ENCODE assay signal across 27 cellular contexts in genomic region chr10:88228130-88228529, GRCh38.
DNase-seq lines count a peak whose midpoint lies in the region; ATAC-seq and TF ChIP-seq lines count a peak whose summit lies in the region.
"Had no signal": no experiment of that assay in that cellular context is flagged by ENCODE, and none has a peak within 500 bp of the region (broad histone marks: within the 10 kb centered on the region; RNA-seq: fewer than 3 reads in every experiment).

No MANE protein-coding gene starts in this region.

- no peaks in the 10 kb centered on the region for H3K27me3 ChIP-seq in right cardiac atrium (ENCODE audit: control insufficient read depth, insufficient read depth)
- no peaks in the 10 kb centered on the region for H3K27me3 ChIP-seq in psoas muscle (ENCODE audit: insufficient read depth in 3 of 3, low read length in 2 of 3)
- H3K27me3 ChIP-seq in vagina, result no peaks in the 10 kb centered on the region
- H3K27me3 ChIP-seq: esophagus muscularis mucosa, SJSA1, stomach had no signal

- H3K4me1 ChIP-seq in right cardiac atrium (ENCODE audit: control insufficient read depth, insufficient read depth, low read length) (peaks cover 11% of the 10 kb centered on the region), psoas muscle (peaks cover 25% of the 10 kb centered on the region), vagina (peaks cover 18% of the 10 kb centered on the region)
- H3K4me1 ChIP-seq: SJSA1 had no signal

- H3K9me3 ChIP-seq in right cardiac atrium (ENCODE audit: control insufficient read depth, low read length) (no peaks in the 10 kb centered on the region), psoas muscle (no peaks in the 10 kb centered on the region), vagina (no peaks in the 10 kb centered on the region)
- H3K9me3 ChIP-seq: esophagus muscularis mucosa, lower lobe of right lung, mucosa of descending colon, SJSA1, stomach had no signal

- H3K27ac ChIP-seq in right cardiac atrium (ENCODE audit: low read length) (peak overlapping the region; percentile 25), psoas muscle (peak overlapping the region; percentile 78), vagina (peak overlapping the region; percentile 33)
- H3K27ac ChIP-seq: lower lobe of right lung, SJSA1 had no signal

- intact Hi-C loops in right cardiac atrium (cut with DNase I) (loop anchor here in 2 of 4 donors (5.0 kb wide), 2 partner anchors 366 to 421 kb away; partner anchors contain the start of genes KLLN (in 1 of the 2) and PTEN (in 1 of the 2)), Right ventricle myocardium superior (cut with DNase I) (no loop called here), psoas muscle (cut with DNase I) (no loop called here), vagina (cut with DNase I) (no loop called here)

- DNase-seq in right cardiac atrium (no peak), Right ventricle myocardium superior (no peak), fibroblast of peridontal ligament (ENCODE audit: extremely low read depth) (peak; percentile 74), psoas muscle (no peak), vagina (ENCODE audit: extremely low spot score in 2 of 2) (no peak), NCI-H1092 (lab: John Stamatoyannopoulos, UW) (no peak), activated T-cell treated with anti-CD3 and anti-CD28 coated beads for 4 hours (no peak)
- DNase-seq: activated CD4-positive, alpha-beta T cell treated with anti-CD3 and anti-CD28 coated beads, Interleukin-2, amount 50 U/mL, for 48 hours; activated CD4-positive, CD25-positive, alpha-beta regulatory T cell; activated CD8-positive, alpha-beta memory T cell treated with anti-CD3 and anti-CD28 coated beads, Interleukin-2, amount 50 U/mL, for 4 hours; anterior cingulate cortex; caudate nucleus; CD4-positive, alpha-beta memory T cell; dermis blood vessel endothelial cell; H7; kidney; lower lobe of right lung; NCI-H1105 treated with DMSO at 0.1 percent for 48 hours; NCI-H1930; NCI-H524 treated with DMSO at 0.1 percent for 48 hours; T-cell had no signal

- no peak for TF ChIP-seq POLR2A in vagina (IDR thresholded peaks at IDR 0.05)
- no peak for TF ChIP-seq POLR2A in GM18505 (IDR thresholded peaks at IDR 0.05; ENCODE audit: borderline replicate concordance, extremely low read depth, insufficient read depth, insufficient read length)

- no peak for ATAC-seq in right cardiac atrium
- ATAC-seq in Right ventricle myocardium superior (ENCODE audit: poor library complexity), result no peak
- no peak for ATAC-seq in psoas muscle
- no peak for ATAC-seq in GM18505 (IDR thresholded peaks at IDR 0.05; ENCODE audit: unreplicated experiment)
- ATAC-seq: GM12878, lower lobe of right lung, T-cell had no signal

- H3K4me3 ChIP-seq in right cardiac atrium (ENCODE audit: low read length) (no peak overlapping the region), psoas muscle (no peak overlapping the region), vagina (no peak overlapping the region)
- H3K4me3 ChIP-seq: esophagus muscularis mucosa, GM12878, lower lobe of right lung, mucosa of descending colon, SJSA1, stomach had no signal

- TF ChIP-seq CTCF in psoas muscle (IDR thresholded peaks at IDR 0.05), result no peak
- TF ChIP-seq CTCF in vagina (IDR thresholded peaks at IDR 0.05), result no peak

- 81% methylated on average over 4 of the region's 4 CpGs for WGBS in right cardiac atrium
- 86 to 91% (median 89%) methylated on average over 4 of the region's 4 CpGs for WGBS in psoas muscle, 3 donors

- H3K36me3 ChIP-seq in psoas muscle (ENCODE audit: insufficient read depth in 1 of 2, low read depth in 1 of 2) (no peaks in the 10 kb centered on the region), vagina (no peaks in the 10 kb centered on the region)
- H3K36me3 ChIP-seq: esophagus muscularis mucosa, lower lobe of right lung, SJSA1, stomach had no signal

Comparison
In these comparisons a context has a peak if more than half of its experiments do, and no peak if none do; other contexts are left out.
1. H3K27ac ChIP-seq: peak in every context shown above with its lines; median percentile 78 in psoas muscle; 33 in vagina; 25 in right cardiac atrium.